In the genomic region with DNA sequence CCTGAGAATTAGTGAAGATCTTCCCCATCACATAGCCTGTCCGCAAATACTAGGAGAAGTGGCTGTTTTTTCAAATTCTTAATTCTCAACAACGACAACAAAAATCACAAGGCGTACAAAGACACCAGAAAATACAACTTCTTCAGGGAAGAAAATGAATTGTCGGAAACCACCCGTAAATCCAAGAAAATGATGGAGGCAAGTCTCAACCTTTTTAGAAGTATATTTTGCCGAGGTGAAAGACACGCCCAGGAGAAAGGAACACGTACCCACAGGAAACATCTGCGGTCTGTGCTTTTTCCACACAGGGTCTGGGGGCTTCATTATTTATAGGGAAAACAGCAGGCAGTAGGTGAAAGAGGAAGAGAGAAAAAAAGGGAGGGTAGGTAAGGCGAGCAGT, we compare ENCODE assay signal across 22 cellular contexts.
"Had no signal": no experiment of that assay in that cellular context is flagged by ENCODE, and none has a peak within 500 bp of the region (broad histone marks: within the 10 kb centered on the region; RNA-seq: fewer than 3 reads in every experiment).

No MANE protein-coding gene starts in this region.

- H3K9me3 ChIP-seq: colonic mucosa, ovary, right atrium auricular region, sigmoid colon, thoracic aorta, transverse colon had no signal

- ATAC-seq: heart right ventricle; left colon; left ventricle myocardium superior; stimulated activated naive B cell treated with anti-CD40 and anti-IgM and Interleukin-4, amounts not matched to agents 10 μg/mL and 1 μg/mL and 100 μg/mL, for 72 hours; stimulated activated naive CD8-positive, alpha-beta T cell treated with anti-CD3 and anti-CD28 coated beads, Interleukin-15, amount 100 ng/mL, for 72 hours had no signal

- H3K4me3 ChIP-seq: colonic mucosa, heart right ventricle, lung, ovary, right atrium auricular region, sigmoid colon, skin epidermis, thoracic aorta, transverse colon had no signal

- H3K27ac Mint-ChIP-seq: naive B cell; nephron progenitor cell; stimulated activated naive B cell treated with anti-CD40 and anti-IgM and Interleukin-4, amounts not matched to agents 10 μg/mL and 1 μg/mL and 100 μg/mL, for 72 hours had no signal

- H3K4me3 Mint-ChIP-seq: nephron progenitor cell; stimulated activated naive B cell treated with anti-CD40 and anti-IgM and Interleukin-4, amounts not matched to agents 10 μg/mL and 1 μg/mL and 100 μg/mL, for 72 hours; stimulated activated naive CD8-positive, alpha-beta T cell treated with anti-CD3 and anti-CD28 coated beads, Interleukin-15, amount 100 ng/mL, for 72 hours had no signal

- H3K27me3 ChIP-seq: colonic mucosa, ovary, right atrium auricular region had no signal

- H3K4me1 ChIP-seq: colonic mucosa, heart right ventricle, right atrium auricular region, sigmoid colon, transverse colon had no signal

- H3K36me3 Mint-ChIP-seq: stimulated activated naive B cell treated with anti-CD40 and anti-IgM and Interleukin-4, amounts not matched to agents 10 μg/mL and 1 μg/mL and 100 μg/mL, for 72 hours had no signal

- H3K36me3 ChIP-seq: colonic mucosa, heart right ventricle, ovary, right atrium auricular region, sigmoid colon, thoracic aorta, transverse colon had no signal

- DNase-seq: cerebellar nuclear complex; colonic mucosa; dermis blood vessel endothelial cell; erythroblast; heart right ventricle; left colon; left ventricle myocardium superior; mesenchymal stem cell; naive B cell; nephron progenitor cell; nucleus accumbens; ovary; sigmoid colon; stimulated activated CD4-positive, alpha-beta T cell treated with anti-CD3 and anti-CD28 coated beads, Interleukin-2, amount 100 ng/mL, for 24 hours; stimulated activated CD4-positive, alpha-beta T cell treated with anti-CD3 and anti-CD28 coated beads, Interleukin-4, amount 100 ng/mL, for 4 hours; stimulated activated naive B cell treated with anti-CD40 and anti-IgM and Interleukin-4, amounts not matched to agents 10 μg/mL and 1 μg/mL and 100 μg/mL, for 72 hours; stimulated activated naive CD8-positive, alpha-beta T cell treated with anti-CD3 and anti-CD28 coated beads, Interleukin-15, amount 100 ng/mL, for 72 hours; transverse colon had no signal
